Comparison of ENCODE assay signal across 8 cellular contexts in the genomic region with DNA sequence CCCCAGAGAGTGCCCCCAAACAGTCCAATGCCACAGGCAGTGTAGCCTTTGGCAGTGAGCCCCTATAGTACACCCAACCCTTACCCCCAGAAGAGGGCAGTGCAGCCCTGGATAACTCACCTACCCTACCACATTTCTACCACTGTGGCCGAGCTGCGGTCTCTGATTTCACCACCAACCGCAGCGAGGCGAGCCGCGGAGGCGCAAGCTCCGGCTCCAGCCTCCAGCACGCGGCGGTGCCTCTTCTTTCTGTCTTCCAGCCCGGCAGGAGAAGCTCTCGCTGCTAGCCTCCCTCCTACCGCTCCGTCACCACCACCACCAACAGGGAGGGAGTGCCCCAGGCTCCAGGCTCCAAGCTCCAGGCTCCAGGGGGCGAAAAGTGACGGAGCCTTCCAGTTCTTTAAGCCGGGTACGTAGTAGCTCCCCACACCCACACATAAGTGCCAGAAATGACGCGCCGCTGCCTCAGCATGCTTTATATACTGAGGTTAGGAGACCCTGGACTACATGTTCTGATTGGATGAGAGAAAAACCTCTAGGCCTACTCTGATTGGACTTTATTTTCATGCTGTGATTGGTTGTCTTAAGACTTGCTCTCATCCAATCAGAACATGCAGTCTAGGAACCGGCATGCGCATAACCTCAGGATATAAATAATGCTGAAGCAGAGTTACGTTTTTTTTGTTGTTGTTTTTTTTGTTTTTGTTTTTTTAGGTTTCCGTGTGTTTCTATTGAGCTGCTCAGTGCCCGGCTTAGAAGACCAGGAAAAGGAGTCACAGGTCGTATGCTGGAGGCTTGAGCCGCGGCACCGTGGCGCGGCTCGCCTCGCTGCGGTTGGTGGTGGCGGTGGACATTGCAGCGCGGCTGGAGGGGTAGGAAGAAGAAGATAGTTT. TPM values are rescaled to one million over a fixed set of nuclear protein-coding genes. Genes with fewer than 3 reads are reported as not detected.
DNase-seq lines count a peak whose midpoint lies in the region; ATAC-seq, FAIRE-seq and TF ChIP-seq lines count a peak whose summit lies in the region.

A gene (plus strand): TSS at position 645 of the 893 bp plus-strand sequence.

- H3K27ac Mint-ChIP-seq in mesothelial cell of epicardium, result no peak within 1 kb of the TSS

- H3K36me3 Mint-ChIP-seq in mesothelial cell of epicardium, result peaks cover 6% of the 10 kb centered on the region

- H3K4me3 Mint-ChIP-seq in mesothelial cell of epicardium, result no peak within 1 kb of the TSS

- peak; percentile 49; the same call in 1 of the 2 replicates for TF ChIP-seq CTCF in GM12875 (IDR thresholded peaks at IDR 0.05; ENCODE audit: borderline replicate concordance, insufficient read depth, low read depth, low read length)
- peak; percentile 56 for TF ChIP-seq CTCF in mesothelial cell of epicardium (IDR thresholded peaks at IDR 0.05; ENCODE audit: unreplicated experiment)

- H3K9ac ChIP-seq in duodenal mucosa (ENCODE audit: low read depth in 1 of 2, low read length in 2 of 2), result peak within 1 kb of the TSS; percentile 44 to 77

- peak within 1 kb of the TSS; percentile 44 for H3K27ac ChIP-seq in duodenal mucosa (ENCODE audit: low read depth, low read length)

- H3K36me3 ChIP-seq in duodenal mucosa (ENCODE audit: control insufficient read depth in 1 of 2, insufficient read depth in 2 of 2, low read length in 2 of 2), result peaks cover 0 to 5% of the 10 kb centered on the region in 2 donors

- DNase-seq in NCI-H1105 (lab: John Stamatoyannopoulos, UW), result peak; percentile 63
- peak; percentile 79 to 86 for DNase-seq in SHP77 (lab: John Stamatoyannopoulos, UW)
- DNase-seq in mesothelial cell of epicardium (ENCODE audit: low spot score in 2 of 2, unreplicated experiment in 2 of 2), result peak; percentile 53 to 78
- DNase-seq in urothelium cell line (ENCODE audit: low spot score), result peak; percentile 76

- no peaks in the 10 kb centered on the region for H3K9me3 ChIP-seq in duodenal mucosa (ENCODE audit: control insufficient read depth in 1 of 2, low read length in 2 of 2)

- no peaks in the 10 kb centered on the region for H3K9me3 Mint-ChIP-seq in mesothelial cell of epicardium

- no peak for FAIRE-seq in urothelium cell line (lab: Jason Lieb, UNC)

- peaks cover 5 to 8% of the 10 kb centered on the region in 2 donors for H3K4me1 ChIP-seq in duodenal mucosa (ENCODE audit: control insufficient read depth in 1 of 2, insufficient read depth in 2 of 2, low read length in 2 of 2)

- H3K27me3 ChIP-seq in duodenal mucosa (ENCODE audit: control insufficient read depth in 1 of 2, insufficient read depth in 2 of 2, low read length in 2 of 2), result no peaks in the 10 kb centered on the region

- H3K4me1 Mint-ChIP-seq in mesothelial cell of epicardium, result peaks cover 29% of the 10 kb centered on the region

- H3K4me3 ChIP-seq in GM12875 (ENCODE audit: low read depth, low read length) (no peak within 1 kb of the TSS), duodenal mucosa (ENCODE audit: low read depth in 1 of 2, low read length in 2 of 2) (peak within 1 kb of the TSS; percentile 77 to 79)

- no peak for ATAC-seq in GM19397 (IDR thresholded peaks at IDR 0.05; ENCODE audit: unreplicated experiment)
- no peak for ATAC-seq in GM21529 (IDR thresholded peaks at IDR 0.05; ENCODE audit: unreplicated experiment)

- H3K27me3 Mint-ChIP-seq in mesothelial cell of epicardium (ENCODE audit: low read depth), result no peaks in the 10 kb centered on the region

RNA-seq across cellular contexts. Expression of the gene that starts here (rescaled TPM):
- 18.5 to 19.0 TPM (median 18.8 TPM) in 3 replicates for total RNA-seq in mesothelial cell of epicardium
